Comparison of ENCODE assay signal across 8 cellular contexts in the genomic region with DNA sequence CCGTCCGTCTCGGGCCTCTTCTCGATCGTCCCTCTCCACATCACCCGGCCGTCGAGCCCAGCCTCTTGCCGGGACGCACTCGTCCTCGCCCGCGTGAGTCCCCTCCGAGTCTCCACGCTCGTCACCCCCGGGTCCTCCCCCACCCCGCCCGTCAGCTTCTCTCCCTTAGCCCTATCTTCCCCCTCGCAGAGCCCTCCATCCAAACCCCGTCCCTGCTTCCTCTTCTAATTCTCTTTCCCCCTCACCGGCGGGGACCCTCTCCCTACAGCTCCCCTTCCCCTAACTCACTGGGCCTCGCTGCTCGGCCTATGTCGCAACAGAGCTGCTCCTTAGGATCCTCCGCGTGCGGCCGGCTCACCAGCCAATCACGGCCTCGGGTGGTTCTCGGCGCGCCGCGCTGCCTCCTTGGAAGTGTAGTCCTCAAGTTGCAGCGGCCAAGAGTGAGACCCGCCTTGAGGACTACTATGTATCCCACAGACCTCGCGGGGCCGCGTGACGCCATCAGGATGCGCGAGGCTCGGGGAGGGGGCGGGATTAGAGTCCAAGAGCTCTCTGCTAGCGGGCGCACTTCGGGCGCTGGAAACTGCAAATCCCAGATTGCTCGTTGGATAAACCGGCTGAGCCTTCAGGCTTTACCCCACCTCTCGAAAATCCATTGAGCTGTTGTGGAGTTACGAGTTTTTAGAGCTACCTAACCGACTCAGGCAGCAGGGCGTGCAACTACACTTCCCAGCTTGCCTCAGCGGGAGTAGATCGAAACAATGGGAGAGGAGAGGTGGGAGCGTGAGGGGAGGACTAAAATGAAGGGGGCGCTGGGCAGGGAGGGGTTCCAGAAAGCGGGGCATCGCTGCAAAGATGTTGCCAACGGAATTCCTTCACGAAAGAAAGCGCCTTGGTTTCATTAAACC. TPM values are rescaled to one million over a fixed set of nuclear protein-coding genes. Genes with fewer than 3 reads are reported as not detected.
DNase-seq lines count a peak whose midpoint lies in the region; ATAC-seq, FAIRE-seq and TF ChIP-seq lines count a peak whose summit lies in the region.

Gene ABCF2 (minus strand): TSS at position 331 of the 908 bp plus-strand sequence. CDS start 747 bp downstream, outside the sequence.

- H3K27ac ChIP-seq in pancreas, result peak within 1 kb of the TSS; percentile 60 to 82 (median 68)
- peak within 1 kb of the TSS; percentile 73 to 91 for H3K27ac ChIP-seq in tibial artery

- DNase-seq in GM12864 (ENCODE audit: low read depth), result peak; percentile 91
- DNase-seq in NCI-H1417 (lab: John Stamatoyannopoulos, UW), result peak; percentile 99 to 100 (median 99)
- peak; percentile 91 to 95 for DNase-seq in SW 1271 (lab: John Stamatoyannopoulos, UW)
- DNase-seq in activated naive CD8-positive, alpha-beta T cell treated with anti-CD3 and anti-CD28 coated beads, Interleukin-2, amount 50 U/mL, for 16 hours (ENCODE audit: low read depth, low spot score), result peak; percentile 93
- peak; percentile 100 for DNase-seq in Right ventricle myocardium inferior (ENCODE audit: missing footprints)
- peak; percentile 98 to 99 (median 98) for DNase-seq in pancreas
- DNase-seq in tibial artery, result peak; percentile 100

- 0% methylated on average over 68 of the region's 68 CpGs for whole genome bisulfite sequencing in pancreas, 2 donors

- intact Hi-C loops in Right ventricle myocardium inferior (cut with DNase I) (loop anchor here (2.0 kb wide), 2 partner anchors 40 to 140 kb away; partner anchors contain the start of genes AGAP3 and ASB10), pancreas (cut with DNase I) (no loop called here), tibial artery (cut with DNase I; ENCODE audit: low total_unique reads) (no loop called here)

- FAIRE-seq in pancreas (lab: Jason Lieb, UNC), result peak; percentile 67

- no peaks in the 10 kb centered on the region for H3K9me3 ChIP-seq in pancreas
- no peaks in the 10 kb centered on the region for H3K9me3 ChIP-seq in tibial artery

- TF ChIP-seq CTCF in GM12864 (IDR thresholded peaks at IDR 0.05; ENCODE audit: low read depth, low read length, missing control alignments) (no peak), pancreas (IDR thresholded peaks at IDR 0.05) (no peak), tibial artery (IDR thresholded peaks at IDR 0.05) (no peak)

- peaks cover 0 to 21% (median 0%) of the 10 kb centered on the region in 3 donors for H3K4me1 ChIP-seq in pancreas
- H3K4me1 ChIP-seq in tibial artery, result peaks cover 4 to 31% (median 21%) of the 10 kb centered on the region in 4 donors

- ATAC-seq in HG02759 (IDR thresholded peaks at IDR 0.05; ENCODE audit: unreplicated experiment), result peak; percentile 99
- ATAC-seq in Right ventricle myocardium inferior, result peak; percentile 100
- peak; percentile 98 to 99 (median 98) for ATAC-seq in pancreas

- H3K4me3 ChIP-seq in GM12864 (ENCODE audit: low read depth, low read length) (peak within 1 kb of the TSS; percentile 97), pancreas (peak within 1 kb of the TSS; percentile 55 to 97 (median 84)), tibial artery (peak within 1 kb of the TSS; percentile 83 to 89)

- H3K36me3 ChIP-seq in pancreas (peaks cover 0 to 21% (median 0%) of the 10 kb centered on the region in 3 donors), tibial artery (peaks cover 18 to 30% (median 30%) of the 10 kb centered on the region in 3 donors)

- no peaks in the 10 kb centered on the region for H3K27me3 ChIP-seq in pancreas
- H3K27me3 ChIP-seq in tibial artery, result no peaks in the 10 kb centered on the region

RNA-seq across cellular contexts. Expression of gene ABCF2, which starts in this region (rescaled TPM):
- total RNA-seq in Right ventricle myocardium inferior, result 24.5 TPM
- 10 to 100 TPM in 4 of 6 donors, 1 to 10 TPM in 2; 7.1 to 13.6 (median 11.9) TPM for total RNA-seq in pancreas
- polyA plus RNA-seq in pancreas, result 10 to 100 TPM in 1 of 2 donors, 1 to 10 TPM in 1; 9.7 to 10.9 TPM

Comparison
In these comparisons a context has a peak if more than half of its experiments do, and no peak if none do; other contexts are left out.
1. Peak in every context shown above with its lines: DNase-seq, ATAC-seq, H3K4me3 ChIP-seq and H3K27ac ChIP-seq.